Comparison of ENCODE assay signal across 11 cellular contexts in the genomic region with DNA sequence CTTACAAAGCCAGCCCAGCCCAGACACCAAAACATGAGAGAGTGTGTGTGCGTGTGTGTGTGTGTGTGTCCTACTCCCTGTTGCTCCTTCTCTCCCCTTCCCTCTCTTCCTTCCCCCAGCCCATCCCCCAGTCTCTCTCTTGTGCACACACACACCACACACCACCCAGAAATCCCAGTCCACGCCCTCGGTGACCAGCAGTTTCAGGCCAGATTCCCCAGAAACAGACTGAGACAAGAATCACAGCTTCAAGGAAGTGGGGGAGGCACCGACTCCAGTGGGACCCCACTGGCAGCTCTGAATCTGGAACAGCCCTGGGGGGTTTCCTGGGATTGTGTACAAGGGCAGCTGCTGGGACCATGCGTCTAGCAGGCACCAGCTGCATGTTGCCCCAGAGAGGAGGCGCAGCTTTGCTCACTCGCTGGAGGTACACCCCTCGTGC.
A peak's percentile ranks its signal among the peaks of the same experiment; 100 is the strongest.
DNase-seq lines count a peak whose midpoint lies in the region; ATAC-seq and TF ChIP-seq lines count a peak whose summit lies in the region.
"Had no signal": no experiment of that assay in that cellular context is flagged by ENCODE, and none has a peak within 500 bp of the region (broad histone marks: within the 10 kb centered on the region; RNA-seq: fewer than 3 reads in every experiment).

No MANE protein-coding gene starts in this region.

- peaks cover 3 to 16% (median 9%) of the 10 kb centered on the region in 4 donors for H3K4me1 ChIP-seq in stomach
- H3K4me1 ChIP-seq: SJSA1 had no signal

- no peak for TF ChIP-seq EP300 in stomach (IDR thresholded peaks at IDR 0.05)

- TF ChIP-seq CTCF in activated CD8-positive, alpha-beta T cell treated with anti-CD3 and anti-CD28 coated beads for 36 hours (IDR thresholded peaks at IDR 0.05) = no peak
- no peak for TF ChIP-seq CTCF in stomach (IDR thresholded peaks at IDR 0.05)

- peak overlapping the region; percentile 58 for H3K4me3 Mint-ChIP-seq in activated CD4-positive, alpha-beta T cell treated with anti-CD3 and anti-CD28 coated beads, Interleukin-2, amount 10 ng/mL, durations not matched to agents 24 days and 14 days
- H3K4me3 Mint-ChIP-seq in activated CD8-positive, alpha-beta T cell treated with anti-CD3 and anti-CD28 coated beads for 36 hours = no peak overlapping the region

- POLR2A ChIA-PET in activated CD8-positive, alpha-beta T cell treated with anti-CD3 and anti-CD28 coated beads for 36 hours (lab: Charles Lee) = interaction anchor here (0.7 kb wide), 1 partner anchor 1354 kb away, joined by 3 read pairs; no protein-coding TSS in a partner anchor

- CTCF ChIA-PET in activated CD8-positive, alpha-beta T cell treated with anti-CD3 and anti-CD28 coated beads for 36 hours (lab: Charles Lee) = no interaction called here

- 19 to 51% (median 47%) methylated on average over 4 to 8 of the region's 8 CpGs for WGBS in stomach, 5 donors

- H3K36me3 Mint-ChIP-seq in activated CD4-positive, alpha-beta T cell treated with anti-CD3 and anti-CD28 coated beads, Interleukin-2, amount 10 ng/mL, durations not matched to agents 24 days and 14 days (ENCODE audit: low read depth) = no peaks in the 10 kb centered on the region
- no peaks in the 10 kb centered on the region for H3K36me3 Mint-ChIP-seq in activated CD8-positive, alpha-beta T cell treated with anti-CD3 and anti-CD28 coated beads for 36 hours (ENCODE audit: low read depth)

- H3K4me3 ChIP-seq in stomach = no peak overlapping the region
- H3K4me3 ChIP-seq: SJSA1 had no signal

- peak overlapping the region; percentile 76 for H3K27ac Mint-ChIP-seq in activated CD4-positive, alpha-beta T cell treated with anti-CD3 and anti-CD28 coated beads, Interleukin-2, amount 10 ng/mL, durations not matched to agents 24 days and 14 days
- H3K27ac Mint-ChIP-seq in activated CD8-positive, alpha-beta T cell treated with anti-CD3 and anti-CD28 coated beads for 36 hours = peak overlapping the region; percentile 11

- no peaks in the 10 kb centered on the region for H3K36me3 ChIP-seq in stomach
- H3K36me3 ChIP-seq: SJSA1 had no signal

- intact Hi-C loops in activated CD4-positive, alpha-beta T cell treated with anti-CD3 and anti-CD28 coated beads, Interleukin-2, amount 10 ng/mL, durations not matched to agents 24 days and 14 days (cut with micrococcal nuclease) = no loop called here
- intact Hi-C loops in activated CD8-positive, alpha-beta T cell treated with anti-CD3 and anti-CD28 coated beads for 36 hours (cut with micrococcal nuclease) = no loop called here
- intact Hi-C loops in left colon (cut with DNase I, micrococcal nuclease) = no loop called here
- intact Hi-C loops in stomach (cut with DNase I; ENCODE audit: low total_unique reads) = no loop called here

- TF ChIP-seq POLR2A in stomach (IDR thresholded peaks at IDR 0.05) = no peak

- peaks cover 0 to 8% (median 3%) of the 10 kb centered on the region in 4 donors for H3K9me3 ChIP-seq in stomach

- no peak for DNase-seq in activated CD4-positive, alpha-beta T cell treated with anti-CD3 and anti-CD28 coated beads, Interleukin-2, amount 10 ng/mL, durations not matched to agents 24 days and 14 days
- DNase-seq in activated CD4-positive, alpha-beta T cell treated with anti-CD3 and anti-CD28 coated beads, Interleukin-2, amount 50 U/mL, for 48 hours = no peak
- DNase-seq in activated CD8-positive, alpha-beta T cell treated with anti-CD3 and anti-CD28 coated beads for 36 hours = no peak
- DNase-seq in left colon (peak in 1 of 2 donors; percentile 28), stomach (peak; percentile 27), putamen (ENCODE audit: low spot score) (no peak), NCI-H2171 treated with DMSO at 0.1 percent for 48 hours (lab: John Stamatoyannopoulos, UW) (no peak), GM19240 (ENCODE audit: insufficient read length, low spot score) (no peak)
- DNase-seq: EL, kidney had no signal

- no peaks in the 10 kb centered on the region for H3K27me3 ChIP-seq in stomach
- H3K27me3 ChIP-seq: SJSA1 had no signal

- no peaks in the 10 kb centered on the region for H3K27me3 Mint-ChIP-seq in activated CD4-positive, alpha-beta T cell treated with anti-CD3 and anti-CD28 coated beads, Interleukin-2, amount 10 ng/mL, durations not matched to agents 24 days and 14 days
- H3K27me3 Mint-ChIP-seq in activated CD8-positive, alpha-beta T cell treated with anti-CD3 and anti-CD28 coated beads for 36 hours = no peaks in the 10 kb centered on the region

- ATAC-seq in activated CD8-positive, alpha-beta T cell treated with anti-CD3 and anti-CD28 coated beads for 36 hours = no peak
- peak; percentile 72 for ATAC-seq in left colon

- H3K4me1 Mint-ChIP-seq in activated CD4-positive, alpha-beta T cell treated with anti-CD3 and anti-CD28 coated beads, Interleukin-2, amount 10 ng/mL, durations not matched to agents 24 days and 14 days = peaks cover 13% of the 10 kb centered on the region
- peaks cover 3% of the 10 kb centered on the region for H3K4me1 Mint-ChIP-seq in activated CD8-positive, alpha-beta T cell treated with anti-CD3 and anti-CD28 coated beads for 36 hours (ENCODE audit: low read depth)

- H3K9me3 Mint-ChIP-seq in activated CD4-positive, alpha-beta T cell treated with anti-CD3 and anti-CD28 coated beads, Interleukin-2, amount 10 ng/mL, durations not matched to agents 24 days and 14 days = peaks cover 8% of the 10 kb centered on the region
- no peaks in the 10 kb centered on the region for H3K9me3 Mint-ChIP-seq in activated CD8-positive, alpha-beta T cell treated with anti-CD3 and anti-CD28 coated beads for 36 hours

- peak overlapping the region in 4 of 5 donors; percentile 16 to 82 (median 50) for H3K27ac ChIP-seq in stomach
- H3K27ac ChIP-seq: SJSA1 had no signal
